Comparison of ENCODE assay signal across 19 cellular contexts in the genomic region with DNA sequence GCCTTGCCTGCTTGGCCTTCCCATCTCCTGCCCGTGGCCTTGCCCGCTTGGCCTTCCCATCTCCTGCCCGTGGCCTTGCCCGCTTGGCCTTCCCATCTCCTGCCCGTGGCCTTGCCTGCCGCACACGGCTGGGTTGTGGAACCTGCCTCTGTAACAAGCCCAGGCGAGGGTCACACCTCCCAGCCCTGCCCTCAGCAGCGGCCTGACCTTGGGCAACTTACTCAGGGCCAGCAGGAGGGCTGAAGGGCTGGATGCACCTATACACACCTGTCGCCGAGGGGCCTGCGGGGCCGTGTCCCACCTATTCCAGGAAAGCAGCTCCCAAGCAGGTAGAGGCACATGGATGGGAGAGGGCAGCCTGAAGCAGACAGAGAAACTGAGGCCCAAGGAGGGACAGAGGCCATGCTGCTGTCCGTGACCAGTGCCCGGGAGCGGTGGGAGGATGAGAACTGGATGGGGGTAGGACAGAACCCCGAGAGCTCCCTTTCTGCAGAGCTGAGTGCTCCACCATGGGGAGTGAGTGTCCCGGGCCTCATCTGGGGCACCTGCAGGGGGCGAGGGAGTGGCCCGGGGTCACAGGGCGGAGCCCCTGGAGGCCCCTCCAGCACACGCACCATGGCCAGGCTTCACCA.
DNase-seq lines count a peak whose midpoint lies in the region; ATAC-seq and TF ChIP-seq lines count a peak whose summit lies in the region.
"Had no signal": no experiment of that assay in that cellular context is flagged by ENCODE, and none has a peak within 500 bp of the region (broad histone marks: within the 10 kb centered on the region; RNA-seq: fewer than 3 reads in every experiment).

No MANE protein-coding gene starts in this region.

- no peaks in the 10 kb centered on the region for H3K9me3 Mint-ChIP-seq in natural killer cell treated with Interleukin-12 subunit alpha and Interleukin-12 subunit beta and Interleukin-15 and Interleukin-18, amount 100 ng/mL, for 72 hours
- H3K9me3 Mint-ChIP-seq in natural killer cell, result no peaks in the 10 kb centered on the region
- no peaks in the 10 kb centered on the region for H3K9me3 Mint-ChIP-seq in activated CD4-positive, alpha-beta memory T cell treated with anti-CD3 and anti-CD28 coated beads for 36 hours
- H3K9me3 Mint-ChIP-seq: CD4-positive, alpha-beta memory T cell; H9; IgD-negative memory B cell had no signal

- H3K4me1 ChIP-seq in left ventricle myocardium inferior, result peaks cover 17% of the 10 kb centered on the region
- peaks cover 16% of the 10 kb centered on the region for H3K4me1 ChIP-seq in lower lobe of right lung

- H3K27me3 ChIP-seq in left ventricle myocardium inferior (ENCODE audit: low read depth) (no peaks in the 10 kb centered on the region), lower lobe of right lung (ENCODE audit: low read depth) (no peaks in the 10 kb centered on the region)

- POLR2A ChIA-PET in activated CD4-positive, alpha-beta memory T cell treated with anti-CD3 and anti-CD28 coated beads for 36 hours (lab: Charles Lee), result no interaction called here

- intact Hi-C loops in natural killer cell (cut with micrococcal nuclease) (no loop called here), left ventricle myocardium inferior (cut with micrococcal nuclease) (no loop called here), lower lobe of right lung (cut with DNase I) (no loop called here)
- intact Hi-C loops in activated CD4-positive, alpha-beta memory T cell treated with anti-CD3 and anti-CD28 coated beads for 36 hours (cut with micrococcal nuclease), result no loop called here

- ATAC-seq in natural killer cell treated with Interleukin-12 subunit alpha and Interleukin-12 subunit beta and Interleukin-15 and Interleukin-18, amount 100 ng/mL, for 72 hours, result no peak
- ATAC-seq in natural killer cell (no peak), lower lobe of right lung (no peak), GM21825 (IDR thresholded peaks at IDR 0.05; ENCODE audit: unreplicated experiment) (no peak), HG03280 (IDR thresholded peaks at IDR 0.05; ENCODE audit: unreplicated experiment) (no peak)
- ATAC-seq: Panc1 had no signal

- no peak overlapping the region for H3K4me3 ChIP-seq in left ventricle myocardium inferior
- H3K4me3 ChIP-seq in lower lobe of right lung, result no peak overlapping the region

- H3K27ac ChIP-seq in left ventricle myocardium inferior (replicated peaks) (no peak overlapping the region), lower lobe of right lung (no peak overlapping the region)
- H3K27ac ChIP-seq: HL-60 had no signal

- H3K36me3 ChIP-seq in left ventricle myocardium inferior, result no peaks in the 10 kb centered on the region
- peaks cover 3% of the 10 kb centered on the region for H3K36me3 ChIP-seq in lower lobe of right lung

- peaks cover 26 to 47% of the 10 kb centered on the region in 2 donors for H3K4me1 Mint-ChIP-seq in natural killer cell treated with Interleukin-12 subunit alpha and Interleukin-12 subunit beta and Interleukin-15 and Interleukin-18, amount 100 ng/mL, for 72 hours (ENCODE audit: low read depth in 2 of 2)
- peaks cover 44 to 66% of the 10 kb centered on the region in 2 donors for H3K4me1 Mint-ChIP-seq in natural killer cell
- H3K4me1 Mint-ChIP-seq in activated CD4-positive, alpha-beta memory T cell treated with anti-CD3 and anti-CD28 coated beads for 36 hours (ENCODE audit: low read depth), result peaks cover 30% of the 10 kb centered on the region

- H3K27ac Mint-ChIP-seq in natural killer cell treated with Interleukin-12 subunit alpha and Interleukin-12 subunit beta and Interleukin-15 and Interleukin-18, amount 100 ng/mL, for 72 hours, result no peak overlapping the region
- no peak overlapping the region for H3K27ac Mint-ChIP-seq in natural killer cell
- H3K27ac Mint-ChIP-seq in activated CD4-positive, alpha-beta memory T cell treated with anti-CD3 and anti-CD28 coated beads for 36 hours, result no peak overlapping the region

- DNase-seq in natural killer cell treated with Interleukin-12 subunit alpha and Interleukin-12 subunit beta and Interleukin-15 and Interleukin-18, amount 100 ng/mL, for 72 hours (ENCODE audit: low spot score), result peak; percentile 51
- DNase-seq in natural killer cell (no peak), left ventricle myocardium inferior (peak; percentile 9), lower lobe of right lung (peak; percentile 39), SW 1271 (lab: John Stamatoyannopoulos, UW) (no peak)
- DNase-seq in activated CD4-positive, alpha-beta memory T cell treated with anti-CD3 and anti-CD28 coated beads for 36 hours, result no peak
- DNase-seq: CD4-positive, alpha-beta memory T cell; DMS153; GDM1; H9; Karpas-422; NCI-H1092 treated with DMSO at 0.1 percent for 48 hours; NCI-H2081 treated with DMSO at 0.1 percent for 48 hours; NCI-H446 treated with DMSO at 0.1 percent for 48 hours had no signal

- CTCF ChIA-PET in activated CD4-positive, alpha-beta memory T cell treated with anti-CD3 and anti-CD28 coated beads for 36 hours (lab: Charles Lee), result no interaction called here

- TF ChIP-seq CTCF in natural killer cell (IDR thresholded peaks at IDR 0.05) (no peak), left ventricle myocardium inferior (IDR thresholded peaks at IDR 0.05; ENCODE audit: borderline replicate concordance) (no peak), lower lobe of right lung (IDR thresholded peaks at IDR 0.05) (no peak)

- no peaks in the 10 kb centered on the region for H3K9me3 ChIP-seq in left ventricle myocardium inferior (replicated peaks)
- H3K9me3 ChIP-seq in lower lobe of right lung, result no peaks in the 10 kb centered on the region

- H3K4me3 Mint-ChIP-seq in natural killer cell treated with Interleukin-12 subunit alpha and Interleukin-12 subunit beta and Interleukin-15 and Interleukin-18, amount 100 ng/mL, for 72 hours, result no peak overlapping the region
- H3K4me3 Mint-ChIP-seq in natural killer cell, result no peak overlapping the region
- no peak overlapping the region for H3K4me3 Mint-ChIP-seq in activated CD4-positive, alpha-beta memory T cell treated with anti-CD3 and anti-CD28 coated beads for 36 hours
- H3K4me3 Mint-ChIP-seq: CD4-positive, alpha-beta memory T cell; H9 had no signal

- no peaks in the 10 kb centered on the region for H3K36me3 Mint-ChIP-seq in natural killer cell treated with Interleukin-12 subunit alpha and Interleukin-12 subunit beta and Interleukin-15 and Interleukin-18, amount 100 ng/mL, for 72 hours
- no peaks in the 10 kb centered on the region for H3K36me3 Mint-ChIP-seq in natural killer cell
- no peaks in the 10 kb centered on the region for H3K36me3 Mint-ChIP-seq in activated CD4-positive, alpha-beta memory T cell treated with anti-CD3 and anti-CD28 coated beads for 36 hours
- H3K36me3 Mint-ChIP-seq: CD4-positive, alpha-beta memory T cell had no signal

- peaks cover 0 to 9% of the 10 kb centered on the region in 2 donors for H3K27me3 Mint-ChIP-seq in natural killer cell treated with Interleukin-12 subunit alpha and Interleukin-12 subunit beta and Interleukin-15 and Interleukin-18, amount 100 ng/mL, for 72 hours
- H3K27me3 Mint-ChIP-seq in natural killer cell (ENCODE audit: low read depth in 2 of 2), result peaks cover 0 to 4% of the 10 kb centered on the region in 2 donors
- no peaks in the 10 kb centered on the region for H3K27me3 Mint-ChIP-seq in activated CD4-positive, alpha-beta memory T cell treated with anti-CD3 and anti-CD28 coated beads for 36 hours
- H3K27me3 Mint-ChIP-seq: CD4-positive, alpha-beta memory T cell; IgD-negative memory B cell had no signal

Comparison
In these comparisons a context has a peak if more than half of its experiments do, and no peak if none do; other contexts are left out.
1. DNase-seq: peak in natural killer cell treated with Interleukin-12 subunit alpha and Interleukin-12 subunit beta and Interleukin-15 and Interleukin-18, amount 100 ng/mL, for 72 hours (single experiment), left ventricle myocardium inferior (single experiment) and lower lobe of right lung (single experiment); none in natural killer cell (single experiment), activated CD4-positive, alpha-beta memory T cell treated with anti-CD3 and anti-CD28 coated beads for 36 hours (single experiment) and SW 1271 (0 of 2).